ENCODE assay signal across 22 cellular contexts in genomic region chr14:25041898-25042297, GRCh38. TPM values are rescaled to one million over a fixed set of nuclear protein-coding genes. Genes with fewer than 3 reads are reported as not detected.
DNase-seq lines count a peak whose midpoint lies in the region; ATAC-seq and TF ChIP-seq lines count a peak whose summit lies in the region.
"Had no signal": no experiment of that assay in that cellular context is flagged by ENCODE, and none has a peak within 500 bp of the region (broad histone marks: within the 10 kb centered on the region; RNA-seq: fewer than 3 reads in every experiment).

No MANE protein-coding gene starts in this region.

- DNase-seq in COR-L47 (lab: John Stamatoyannopoulos, UW) (peak; percentile 78), NCI-H1105 treated with DMSO at 0.1 percent for 48 hours (lab: John Stamatoyannopoulos, UW) (peak; percentile 99), NCI-H510A treated with DMSO at 0.1 percent for 48 hours (lab: John Stamatoyannopoulos, UW) (peak; percentile 94), left lung (no peak), Ammon's horn (ENCODE audit: low spot score) (no peak), OCI-M2 (lab: John Stamatoyannopoulos, UW; ENCODE audit: unreplicated experiment) (no peak), CD14-positive monocyte (ENCODE audit: low spot score) (no peak), head of caudate nucleus (no peak)
- DNase-seq: activated CD4-positive, alpha-beta T cell treated with anti-CD3 and anti-CD28 coated beads for 48 hours; brain microvascular endothelial cell; CD4-positive, CD25-positive, alpha-beta regulatory T cell; dorsolateral prefrontal cortex; HFFc6; NCI-H1694 treated with DMSO at 0.1 percent for 48 hours; SHP77 treated with DMSO at 0.1 percent for 48 hours had no signal

- no peaks in the 10 kb centered on the region for H3K36me3 ChIP-seq in left lung
- H3K36me3 ChIP-seq: brain microvascular endothelial cell, tibial nerve had no signal

- no peak overlapping the region for H3K4me3 ChIP-seq in left lung
- H3K4me3 ChIP-seq: A549, K562, tibial nerve had no signal

- H3K27me3 Mint-ChIP-seq in CD14-positive monocyte (ENCODE audit: low read depth in 3 of 3): peaks cover 2 to 11% (median 9%) of the 10 kb centered on the region in 3 donors
- H3K27me3 Mint-ChIP-seq: CD4-positive, CD25-positive, alpha-beta regulatory T cell had no signal

- H3K4me3 Mint-ChIP-seq in CD14-positive monocyte: no peak overlapping the region
- H3K4me3 Mint-ChIP-seq: CD4-positive, CD25-positive, alpha-beta regulatory T cell; HFFc6; stimulated activated effector memory CD8-positive, alpha-beta T cell treated with anti-CD3 and anti-CD28 coated beads, Interleukin-12 subunit alpha, Interleukin-12 subunit beta, amount 100 ng/mL, for 72 hours had no signal

- no peak overlapping the region for H3K27ac Mint-ChIP-seq in CD14-positive monocyte
- H3K27ac Mint-ChIP-seq: activated naive CD4-positive, alpha-beta T cell treated with anti-CD3 and anti-CD28 coated beads, Interleukin-2, amount 50 U/mL, for 72 hours; CD4-positive, CD25-positive, alpha-beta regulatory T cell; HFFc6; stimulated activated effector memory CD8-positive, alpha-beta T cell treated with anti-CD3 and anti-CD28 coated beads, Interleukin-12 subunit alpha, Interleukin-12 subunit beta, amount 100 ng/mL, for 72 hours had no signal

- intact Hi-C loops in left lung (cut with DNase I): loop anchor here in 1 of 2 donors (10.0 kb wide), 1 partner anchor 307 kb away; no protein-coding TSS in a partner anchor
- intact Hi-C loops in CD14-positive monocyte (cut with micrococcal nuclease): no loop called here
- intact Hi-C loops in head of caudate nucleus (cut with DNase I): loop anchor here (5.0 to 10.0 kb wide), 2 partner anchors 235 to 307 kb away; no protein-coding TSS in a partner anchor

- no peak for TF ChIP-seq CTCF in left lung (IDR thresholded peaks at IDR 0.05)
- TF ChIP-seq CTCF in CD14-positive monocyte (IDR thresholded peaks at IDR 0.05): no peak

- peaks cover 0 to 5% of the 10 kb centered on the region in 2 donors for H3K4me1 ChIP-seq in left lung
- H3K4me1 ChIP-seq: A549 had no signal

- no peaks in the 10 kb centered on the region for H3K36me3 Mint-ChIP-seq in CD14-positive monocyte
- H3K36me3 Mint-ChIP-seq: activated naive CD4-positive, alpha-beta T cell treated with anti-CD3 and anti-CD28 coated beads, Interleukin-2, amount 50 U/mL, for 72 hours; CD4-positive, CD25-positive, alpha-beta regulatory T cell; stimulated activated effector memory CD8-positive, alpha-beta T cell treated with anti-CD3 and anti-CD28 coated beads, Interleukin-12 subunit alpha, Interleukin-12 subunit beta, amount 100 ng/mL, for 72 hours had no signal

- no peaks in the 10 kb centered on the region for H3K27me3 ChIP-seq in left lung
- H3K27me3 ChIP-seq: brain microvascular endothelial cell, dorsolateral prefrontal cortex, tibial nerve had no signal

- peaks cover 4% of the 10 kb centered on the region for H3K4me1 Mint-ChIP-seq in CD14-positive monocyte
- H3K4me1 Mint-ChIP-seq: CD4-positive, CD25-positive, alpha-beta regulatory T cell; stimulated activated effector memory CD8-positive, alpha-beta T cell treated with anti-CD3 and anti-CD28 coated beads, Interleukin-12 subunit alpha, Interleukin-12 subunit beta, amount 100 ng/mL, for 72 hours had no signal

- ATAC-seq in left lung: peak; percentile 29
- ATAC-seq: A549; activated naive CD4-positive, alpha-beta T cell treated with anti-CD3 and anti-CD28 coated beads, Interleukin-2, amount 50 U/mL, for 72 hours; esophagus mucosa; stimulated activated effector memory CD8-positive, alpha-beta T cell treated with anti-CD3 and anti-CD28 coated beads, Interleukin-12 subunit alpha, Interleukin-12 subunit beta, amount 100 ng/mL, for 72 hours had no signal

- H3K9me3 ChIP-seq in left lung: no peaks in the 10 kb centered on the region
- H3K9me3 ChIP-seq: A549, tibial nerve had no signal

- H3K27ac ChIP-seq in left lung: no peak overlapping the region
- H3K27ac ChIP-seq: A549, brain microvascular endothelial cell, tibial nerve had no signal

- H3K9me3 Mint-ChIP-seq in CD14-positive monocyte: peaks cover 0 to 3% (median 0%) of the 10 kb centered on the region in 7 donors
- H3K9me3 Mint-ChIP-seq: HFFc6; stimulated activated effector memory CD8-positive, alpha-beta T cell treated with anti-CD3 and anti-CD28 coated beads, Interleukin-12 subunit alpha, Interleukin-12 subunit beta, amount 100 ng/mL, for 72 hours had no signal

RNA-seq across cellular contexts. Expression of gene STXBP6, which starts 8.0 kb away (rescaled TPM):
- total RNA-seq in left lung: 10 to 100 TPM; 17.2 to 19.9 TPM
- under 1 TPM; 0.08 to 0.25 TPM for polyA plus RNA-seq in CD14-positive monocyte
- total RNA-seq: CD4-positive, CD25-positive, alpha-beta regulatory T cell; mononuclear cell had no signal
- polyA plus RNA-seq: CD4-positive, CD25-positive, alpha-beta regulatory T cell had no signal

Comparison
In these comparisons a context has a peak if more than half of its experiments do, and no peak if none do; other contexts are left out.
1. DNase-seq: peak in COR-L47 (single experiment), NCI-H1105 treated with DMSO at 0.1 percent for 48 hours (single experiment) and NCI-H510A treated with DMSO at 0.1 percent for 48 hours (single experiment); none in left lung (0 of 2), Ammon's horn (single experiment), OCI-M2 (single experiment), CD14-positive monocyte (single experiment) and head of caudate nucleus (0 of 42).